22 cellular contexts compared by ENCODE assay signal in the genomic region with DNA sequence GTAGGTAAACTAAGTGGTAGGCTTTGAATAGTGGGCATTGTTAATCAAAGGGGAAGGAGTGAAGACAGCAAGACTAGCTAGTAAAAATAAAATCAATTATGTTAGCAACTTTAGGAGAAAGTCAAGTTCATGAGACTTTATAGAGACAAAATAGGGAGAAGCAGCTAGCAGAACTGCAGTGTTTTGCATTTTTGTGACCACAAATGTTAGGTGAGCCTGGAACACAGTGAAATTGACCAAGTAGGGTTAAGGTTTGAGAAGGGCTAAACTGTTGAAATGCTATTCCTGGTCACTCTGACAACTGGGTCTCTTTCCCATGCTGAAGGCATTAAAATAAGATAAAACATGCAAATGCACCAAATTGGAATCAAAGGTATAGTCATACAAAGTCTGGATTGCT.
"Had no signal": no experiment of that assay in that cellular context is flagged by ENCODE, and none has a peak within 500 bp of the region (broad histone marks: within the 10 kb centered on the region; RNA-seq: fewer than 3 reads in every experiment).

No MANE protein-coding gene starts in this region.

- H2AFZ ChIP-seq: hepatocyte had no signal

- H3K4me3 Mint-ChIP-seq: activated CD4-positive, alpha-beta T cell treated with anti-CD3 and anti-CD28 coated beads for 36 hours; activated naive CD8-positive, alpha-beta T cell treated with anti-CD3 and anti-CD28 coated beads for 36 hours; effector memory CD8-positive, alpha-beta T cell; T-helper 2 cell treated with Interferon-gamma antibody and Interleukin-4, amounts not matched to agents 5 μg/mL and 100 μg/mL, for 36 hours had no signal

- H3K9me3 Mint-ChIP-seq: activated T-helper 17 cell treated with anti-CD3 and anti-CD28 coated beads, Interleukin-2, amount 50 U/mL, for 72 hours; effector memory CD8-positive, alpha-beta T cell; T-helper 2 cell treated with Interferon-gamma antibody and Interleukin-4, amounts not matched to agents 5 μg/mL and 100 μg/mL, for 36 hours had no signal

- DNase-seq: activated CD4-positive, alpha-beta T cell treated with anti-CD3 and anti-CD28 coated beads for 36 hours; activated CD4-positive, alpha-beta T cell treated with anti-CD3 and anti-CD28 coated beads, Interleukin-2, amount 50 U/mL, for 48 hours; activated naive CD4-positive, alpha-beta T cell; activated naive CD8-positive, alpha-beta T cell treated with anti-CD3 and anti-CD28 coated beads for 36 hours; activated T-cell treated with anti-CD3 and anti-CD28 coated beads for 4 hours; body of pancreas; dermis blood vessel endothelial cell; effector memory CD8-positive, alpha-beta T cell; esophagus squamous epithelium; midbrain; occipital lobe; posterior cingulate gyrus; stimulated activated CD4-positive, alpha-beta T cell treated with anti-CD3 and anti-CD28 coated beads, Interleukin-12 subunit alpha, Interleukin-12 subunit beta, amount 100 ng/mL, for 4 hours; stimulated activated CD4-positive, alpha-beta T cell treated with anti-CD3 and anti-CD28 coated beads, Interleukin-1b, Interleukin-23, amount 100 ng/mL, for 48 hours; stimulated activated CD8-positive, alpha-beta memory T cell treated with anti-CD3 and anti-CD28 coated beads, Interleukin-4, amount 100 ng/mL, for 48 hours; stomach; testis; upper lobe of left lung had no signal

- H3K79me2 ChIP-seq: hepatocyte had no signal

- H3K4me3 ChIP-seq: body of pancreas, esophagus squamous epithelium, hepatocyte, stomach, testis, upper lobe of left lung had no signal

- H3K9me3 ChIP-seq: body of pancreas, esophagus squamous epithelium, stomach, testis, upper lobe of left lung had no signal

- H3K27ac Mint-ChIP-seq: activated naive CD8-positive, alpha-beta T cell treated with anti-CD3 and anti-CD28 coated beads for 36 hours; T-helper 2 cell treated with Interferon-gamma antibody and Interleukin-4, amounts not matched to agents 5 μg/mL and 100 μg/mL, for 36 hours had no signal

- H3K4me2 ChIP-seq: hepatocyte had no signal

- H3K27me3 ChIP-seq: body of pancreas, esophagus squamous epithelium, hepatocyte, stomach, testis, upper lobe of left lung had no signal

- H3K4me1 ChIP-seq: esophagus squamous epithelium, testis, upper lobe of left lung had no signal

- H3K27ac ChIP-seq: esophagus squamous epithelium, hepatocyte, testis, upper lobe of left lung had no signal

- ATAC-seq: body of pancreas, left lobe of liver had no signal

- H3K27me3 Mint-ChIP-seq: activated CD4-positive, alpha-beta T cell treated with anti-CD3 and anti-CD28 coated beads for 36 hours; activated naive CD8-positive, alpha-beta T cell treated with anti-CD3 and anti-CD28 coated beads for 36 hours; activated T-helper 17 cell treated with anti-CD3 and anti-CD28 coated beads, Interleukin-2, amount 50 U/mL, for 72 hours; effector memory CD8-positive, alpha-beta T cell had no signal
